In genomic region chr19:13764821-13765394, GRCh38 we compare ENCODE assay signal across 1 cellular context.
TF ChIP-seq lines count a peak whose summit lies in the region.

No MANE protein-coding gene starts in this region.

TF ChIP-seq in K562, 482 proteins besides CTCF, POLR2A, EP300 and RAD21 (continued from another document and continues in another):
- no peak for TF ChIP-seq ZBTB2 (IDR thresholded peaks at IDR 0.05)
- TF ChIP-seq SIN3A (IDR thresholded peaks at IDR 0.05; ENCODE audit: borderline replicate concordance in 2 of 2, control insufficient read depth in 1 of 2, low read depth in 2 of 2, low read length in 2 of 2): peak in 1 of 2 experiments; percentile 43; a peak in 1 of 4 replicates
- no peak for TF ChIP-seq CREBBP (IDR thresholded peaks at IDR 0.05; ENCODE audit: low read depth, low read length)
- TF ChIP-seq YY1 (IDR thresholded peaks at IDR 0.05; ENCODE audit: borderline replicate concordance in 1 of 3, control insufficient read depth in 1 of 3, extremely low read depth in 1 of 3, insufficient read depth in 3 of 3, insufficient read length in 1 of 3, insufficient replicate concordance in 2 of 3, low read depth in 1 of 3, low read length in 2 of 3): peak in 1 of 3 experiments; percentile 14
- TF ChIP-seq ZBTB5 (IDR thresholded peaks at IDR 0.05): no peak
- no peak for TF ChIP-seq SMAD2 (IDR thresholded peaks at IDR 0.05; ENCODE audit: low read depth, low read length)
- TF ChIP-seq NFIC (IDR thresholded peaks at IDR 0.05): no peak
- TF ChIP-seq RB1 (IDR thresholded peaks at IDR 0.05; ENCODE audit: low read depth): no peak
- TF ChIP-seq KDM2B (CRISPR knock-in tag; IDR thresholded peaks at IDR 0.05): no peak
- no peak for TF ChIP-seq NCOA1 (IDR thresholded peaks at IDR 0.05; ENCODE audit: low read depth)
- TF ChIP-seq ZNF184 (CRISPR knock-in tag; IDR thresholded peaks at IDR 0.05): no peak
- no peak; the same call in 1 of the 2 replicates for TF ChIP-seq POLR2G (IDR thresholded peaks at IDR 0.05; ENCODE audit: low read depth, low read length)
- no peak for TF ChIP-seq ZNF384 (IDR thresholded peaks at IDR 0.05; ENCODE audit: low read depth, low read length)
- no peak for TF ChIP-seq IFI16 (CRISPR knock-in tag; IDR thresholded peaks at IDR 0.05)
- no peak for TF ChIP-seq STAT6 (CRISPR knock-in tag; IDR thresholded peaks at IDR 0.05)
- no peak for TF ChIP-seq ZNF277 (CRISPR knock-in tag; IDR thresholded peaks at IDR 0.05; ENCODE audit: borderline replicate concordance)
- no peak for TF ChIP-seq RUNX1 (IDR thresholded peaks at IDR 0.05; ENCODE audit: low read depth)
- TF ChIP-seq ZNF699 (CRISPR knock-in tag; IDR thresholded peaks at IDR 0.05; ENCODE audit: insufficient replicate concordance): no peak
- no peak for TF ChIP-seq TEAD1 (CRISPR knock-in tag; IDR thresholded peaks at IDR 0.05)
- no peak for TF ChIP-seq GTF2A2 (tag; IDR thresholded peaks at IDR 0.05)
- no peak for TF ChIP-seq RNF219 (CRISPR knock-in tag; IDR thresholded peaks at IDR 0.05)
- no peak for TF ChIP-seq SREBF2 (CRISPR knock-in tag; IDR thresholded peaks at IDR 0.05)
- TF ChIP-seq BCOR (IDR thresholded peaks at IDR 0.05): peak; percentile 86
- no peak for TF ChIP-seq MTA1 (IDR thresholded peaks at IDR 0.05; ENCODE audit: borderline replicate concordance)
- no peak for TF ChIP-seq SNAPC5 (CRISPR knock-in tag; IDR thresholded peaks at IDR 0.05)
- no peak for TF ChIP-seq SMARCC2 (IDR thresholded peaks at IDR 0.05; ENCODE audit: low read depth)
- TF ChIP-seq ETV6 (IDR thresholded peaks at IDR 0.05; ENCODE audit: borderline replicate concordance in 1 of 2, low read depth in 2 of 2, low read length in 1 of 2): no peak
- no peak for TF ChIP-seq ETV6 (CRISPR knock-in tag; IDR thresholded peaks at IDR 0.05; ENCODE audit: borderline replicate concordance)
- TF ChIP-seq HIVEP1 (CRISPR knock-in tag; IDR thresholded peaks at IDR 0.05): no peak
- TF ChIP-seq KAT8 (IDR thresholded peaks at IDR 0.05; ENCODE audit: low read depth): no peak
- TF ChIP-seq FOXP1 (CRISPR knock-in tag; IDR thresholded peaks at IDR 0.05): no peak; the same call in 1 of the 2 replicates
- TF ChIP-seq SAFB (IDR thresholded peaks at IDR 0.05; ENCODE audit: borderline replicate concordance, low read depth, low read length): no peak
- no peak for TF ChIP-seq DDX20 (tag; IDR thresholded peaks at IDR 0.05; ENCODE audit: low read depth)
- no peak for TF ChIP-seq FOXJ2 (tag; IDR thresholded peaks at IDR 0.05)
- no peak for TF ChIP-seq ZNF3 (CRISPR knock-in tag; IDR thresholded peaks at IDR 0.05)
- no peak for TF ChIP-seq TSHZ1 (CRISPR knock-in tag; IDR thresholded peaks at IDR 0.05)
- TF ChIP-seq KHSRP (IDR thresholded peaks at IDR 0.05): no peak
- no peak for TF ChIP-seq HEY1 (CRISPR knock-in tag; IDR thresholded peaks at IDR 0.05; ENCODE audit: borderline replicate concordance)
- TF ChIP-seq LARP7 (IDR thresholded peaks at IDR 0.05): no peak
- no peak for TF ChIP-seq ZNF316 (IDR thresholded peaks at IDR 0.05)
- no peak for TF ChIP-seq ZNF407 (IDR thresholded peaks at IDR 0.05; ENCODE audit: low read depth)
- TF ChIP-seq GABPB1 (CRISPR knock-in tag; IDR thresholded peaks at IDR 0.05): 0 out of 2 replicates have a peak, but pooled peaks have one; percentile 10
